ENCODE assay signal across 18 cellular contexts in genomic region chr11:106854429-106854828, GRCh38.
"Had no signal": no experiment of that assay in that cellular context is flagged by ENCODE, and none has a peak within 500 bp of the region (broad histone marks: within the 10 kb centered on the region; RNA-seq: fewer than 3 reads in every experiment).

No MANE protein-coding gene starts in this region.

- H3K36me3 ChIP-seq: right lobe of liver, uterus had no signal

- H3K27ac ChIP-seq: dorsolateral prefrontal cortex, parathyroid adenoma, psoas muscle, right lobe of liver, uterus had no signal

- H3K9ac ChIP-seq: parathyroid adenoma had no signal

- H3K4me3 ChIP-seq: dorsolateral prefrontal cortex, lung, psoas muscle, right lobe of liver, uterus had no signal

- DNase-seq: dorsolateral prefrontal cortex; effector CD8-positive, alpha-beta T cell; left cardiac atrium; left ventricle myocardium superior; mesenchymal stem cell; midbrain; nephron progenitor cell; psoas muscle; retina; stimulated activated CD4-positive, alpha-beta T cell treated with anti-CD3 and anti-CD28 coated beads, Interleukin-2, amount 100 ng/mL, for 24 hours; stimulated activated CD4-positive, alpha-beta T cell treated with anti-CD3 and anti-CD28 coated beads, Interleukin-4, amount 100 ng/mL, for 4 hours; stimulated activated naive CD4-positive, alpha-beta T cell treated with Interleukin-2 at 50 U/mL for 16 hours; trophoblast cell; uterus had no signal

- ATAC-seq: esophagus mucosa, left cardiac atrium, left ventricle myocardium superior, psoas muscle had no signal

- H3K9me3 ChIP-seq: psoas muscle, right lobe of liver, uterus had no signal

- H3K4me1 ChIP-seq: parathyroid adenoma, psoas muscle, right lobe of liver, uterus had no signal

- H3K27me3 ChIP-seq: dorsolateral prefrontal cortex, right lobe of liver, uterus had no signal

- H3K4me3 Mint-ChIP-seq: nephron progenitor cell had no signal

- H3K4me1 Mint-ChIP-seq: nephron progenitor cell had no signal

- H2AFZ ChIP-seq: parathyroid adenoma had no signal

- H3K27ac Mint-ChIP-seq: nephron progenitor cell had no signal

- H3K79me2 ChIP-seq: parathyroid adenoma had no signal
